In genomic region chr17:71338396-71338795, GRCh38 we compare ENCODE assay signal across 12 cellular contexts.
A peak's percentile ranks its signal among the peaks of the same experiment; 100 is the strongest.
DNase-seq lines count a peak whose midpoint lies in the region; ATAC-seq and TF ChIP-seq lines count a peak whose summit lies in the region.
"Had no signal": no experiment of that assay in that cellular context is flagged by ENCODE, and none has a peak within 500 bp of the region (broad histone marks: within the 10 kb centered on the region; RNA-seq: fewer than 3 reads in every experiment).

No MANE protein-coding gene starts in this region.

- in situ Hi-C loops in GM23248 (cut with MboI): no loop called here

- H3K9me3 Mint-ChIP-seq in chondrocyte (ENCODE audit: low read depth): no peaks in the 10 kb centered on the region

- no peak overlapping the region for H3K27ac ChIP-seq in GM23248
- H3K27ac ChIP-seq: thyroid gland had no signal

- no peak for ATAC-seq in GM21786 (IDR thresholded peaks at IDR 0.05; ENCODE audit: unreplicated experiment)

- 41% methylated on average over 5 of the region's 5 CpGs for WGBS in GM23248 (ENCODE audit: low coverage in 1 of 2, low lambda C conversion rate in 2 of 2, missing lambda C conversion rate in 2 of 2), 2 experiments

- H3K9ac ChIP-seq in GM23248: peak overlapping the region; percentile 0; the same call in 1 of the 2 replicates

- no peaks in the 10 kb centered on the region for H3K79me2 ChIP-seq in GM23248 (ENCODE audit: insufficient read depth)

- H3K36me3 Mint-ChIP-seq in chondrocyte (ENCODE audit: low read depth): no peaks in the 10 kb centered on the region

- H3K27ac Mint-ChIP-seq in chondrocyte (ENCODE audit: unreplicated experiment): no peak overlapping the region

- no peak for TF ChIP-seq CTCF in chondrocyte (IDR thresholded peaks at IDR 0.05)

- H3K9me3 ChIP-seq in GM23248 (ENCODE audit: low read depth): no peaks in the 10 kb centered on the region
- H3K9me3 ChIP-seq: thyroid gland had no signal

- peaks cover 30% of the 10 kb centered on the region for H3K4me1 ChIP-seq in GM23248 (ENCODE audit: insufficient read depth)
- H3K4me1 ChIP-seq: thyroid gland had no signal

- H3K27me3 Mint-ChIP-seq in chondrocyte (ENCODE audit: low read depth): no peaks in the 10 kb centered on the region

- H3F3A ChIP-seq in GM23248 (ENCODE audit: insufficient read depth): 0 out of 2 replicates have a peak, but pooled peaks cover 10% of the 10 kb centered on the region

- H3K36me3 ChIP-seq in GM23248 (ENCODE audit: low read depth): no peaks in the 10 kb centered on the region
- H3K36me3 ChIP-seq: thyroid gland had no signal

- H2AFZ ChIP-seq in GM23248: peak overlapping the region; percentile 55

- no peaks in the 10 kb centered on the region for H4K20me1 ChIP-seq in GM23248 (ENCODE audit: insufficient read depth)

- H3K4me2 ChIP-seq in GM23248 (ENCODE audit: unreplicated experiment): peak overlapping the region; percentile 49

- peak; percentile 42 for DNase-seq in GM23248
- DNase-seq in NOMO-1 (lab: John Stamatoyannopoulos, UW; ENCODE audit: unreplicated experiment in 2 of 2): peak; percentile 46 to 81
- no peak for DNase-seq in chondrocyte (ENCODE audit: low spot score)
- peak; percentile 37 for DNase-seq in renal cortical epithelial cell (ENCODE audit: low read depth)
- DNase-seq in ecto neural progenitor cell (ENCODE audit: low spot score): no peak
- no peak for DNase-seq in CD1c-positive myeloid dendritic cell (ENCODE audit: extremely low spot score)
- DNase-seq in activated gamma-delta T cell treated with Interleukin-2 at 50 U/mL for 16 hours: no peak
- DNase-seq: aorta, kidney glomerular epithelial cell, occipital lobe had no signal

- H3K27me3 ChIP-seq in GM23248 (replicated peaks; ENCODE audit: insufficient read depth): no peaks in the 10 kb centered on the region
- H3K27me3 ChIP-seq: thyroid gland had no signal

- peak overlapping the region; percentile 16 for H3K4me3 ChIP-seq in GM23248

- peaks cover 33% of the 10 kb centered on the region for H3K4me1 Mint-ChIP-seq in chondrocyte (ENCODE audit: low read depth)

- H3K9me2 ChIP-seq in GM23248 (ENCODE audit: insufficient read depth): no peaks in the 10 kb centered on the region

- peak overlapping the region; percentile 8 for H3K4me3 Mint-ChIP-seq in chondrocyte (ENCODE audit: unreplicated experiment)

Comparison
In these comparisons a context has a peak if more than half of its experiments do, and no peak if none do; other contexts are left out.
1. DNase-seq: peak in GM23248 (single experiment), NOMO-1 (2 of 2) and renal cortical epithelial cell (single experiment); none in chondrocyte (single experiment), ecto neural progenitor cell (single experiment), CD1c-positive myeloid dendritic cell (single experiment) and activated gamma-delta T cell treated with Interleukin-2 at 50 U/mL for 16 hours (single experiment).